In the genomic region with DNA sequence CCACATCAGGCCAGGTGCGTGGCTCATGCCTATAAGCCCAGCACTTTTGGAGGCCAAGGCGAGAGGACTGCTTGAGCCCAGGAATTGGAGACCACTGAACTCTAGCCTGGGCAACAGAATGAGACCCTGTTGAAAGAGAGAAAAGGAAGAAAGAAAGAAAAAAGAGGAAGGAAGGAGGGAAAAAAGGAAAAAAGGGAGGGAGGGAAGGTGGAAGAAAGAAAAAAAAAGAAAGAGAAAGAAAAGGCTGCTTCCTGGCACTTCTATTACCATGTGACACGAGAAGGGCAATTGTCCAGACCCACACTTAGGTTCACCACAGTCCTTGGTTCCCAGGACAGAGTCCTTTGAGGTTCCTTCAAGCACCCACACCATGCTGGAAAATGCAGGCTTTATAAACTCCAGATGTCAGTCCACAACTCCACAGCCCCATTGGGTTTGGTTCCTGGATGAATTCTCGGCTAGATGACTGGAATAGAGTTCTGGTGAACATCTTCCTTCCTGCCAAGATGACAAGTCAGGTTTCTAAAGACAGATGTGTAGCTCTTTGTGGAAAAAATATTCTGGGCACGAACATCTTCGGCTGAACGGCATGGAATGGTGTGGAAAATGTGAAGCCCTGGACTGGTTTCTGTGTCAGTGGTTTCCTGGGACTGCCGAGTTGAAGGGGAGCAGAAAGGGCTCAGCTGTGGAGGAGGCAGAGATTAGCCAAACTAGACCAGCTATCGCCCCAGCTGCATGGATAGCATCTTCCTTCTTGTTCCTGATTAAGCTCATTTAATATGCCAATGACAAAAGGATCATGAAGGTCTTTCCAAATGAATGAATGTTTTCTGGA, we compare ENCODE assay signal across 1 cellular context.
A peak's percentile ranks its signal among the peaks of the same experiment; 100 is the strongest.
TF ChIP-seq lines count a peak whose summit lies in the region.

No MANE protein-coding gene starts in this region.

TF ChIP-seq in SK-N-SH, 30 proteins besides CTCF, POLR2A, EP300 and RAD21 (continued from another document):
- TF ChIP-seq, protein P1, sequence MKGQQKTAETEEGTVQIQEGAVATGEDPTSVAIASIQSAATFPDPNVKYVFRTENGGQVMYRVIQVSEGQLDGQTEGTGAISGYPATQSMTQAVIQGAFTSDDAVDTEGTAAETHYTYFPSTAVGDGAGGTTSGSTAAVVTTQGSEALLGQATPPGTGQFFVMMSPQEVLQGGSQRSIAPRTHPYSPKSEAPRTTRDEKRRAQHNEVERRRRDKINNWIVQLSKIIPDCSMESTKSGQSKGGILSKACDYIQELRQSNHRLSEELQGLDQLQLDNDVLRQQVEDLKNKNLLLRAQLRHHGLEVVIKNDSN (IDR thresholded peaks at IDR 0.05; ENCODE audit: borderline replicate concordance, low read depth): no peak
- TF ChIP-seq, protein P2, sequence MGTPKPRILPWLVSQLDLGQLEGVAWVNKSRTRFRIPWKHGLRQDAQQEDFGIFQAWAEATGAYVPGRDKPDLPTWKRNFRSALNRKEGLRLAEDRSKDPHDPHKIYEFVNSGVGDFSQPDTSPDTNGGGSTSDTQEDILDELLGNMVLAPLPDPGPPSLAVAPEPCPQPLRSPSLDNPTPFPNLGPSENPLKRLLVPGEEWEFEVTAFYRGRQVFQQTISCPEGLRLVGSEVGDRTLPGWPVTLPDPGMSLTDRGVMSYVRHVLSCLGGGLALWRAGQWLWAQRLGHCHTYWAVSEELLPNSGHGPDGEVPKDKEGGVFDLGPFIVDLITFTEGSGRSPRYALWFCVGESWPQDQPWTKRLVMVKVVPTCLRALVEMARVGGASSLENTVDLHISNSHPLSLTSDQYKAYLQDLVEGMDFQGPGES (IDR thresholded peaks at IDR 0.05; ENCODE audit: low read depth, low read length): no peak
- TF ChIP-seq, protein P3, sequence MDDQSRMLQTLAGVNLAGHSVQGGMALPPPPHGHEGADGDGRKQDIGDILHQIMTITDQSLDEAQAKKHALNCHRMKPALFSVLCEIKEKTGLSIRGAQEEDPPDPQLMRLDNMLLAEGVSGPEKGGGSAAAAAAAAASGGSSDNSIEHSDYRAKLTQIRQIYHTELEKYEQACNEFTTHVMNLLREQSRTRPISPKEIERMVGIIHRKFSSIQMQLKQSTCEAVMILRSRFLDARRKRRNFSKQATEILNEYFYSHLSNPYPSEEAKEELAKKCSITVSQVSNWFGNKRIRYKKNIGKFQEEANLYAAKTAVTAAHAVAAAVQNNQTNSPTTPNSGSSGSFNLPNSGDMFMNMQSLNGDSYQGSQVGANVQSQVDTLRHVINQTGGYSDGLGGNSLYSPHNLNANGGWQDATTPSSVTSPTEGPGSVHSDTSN (IDR thresholded peaks at IDR 0.05): peak; percentile 82
- TF ChIP-seq ELF1 (IDR thresholded peaks at IDR 0.05): no peak
- no peak for TF ChIP-seq RXRA (IDR thresholded peaks at IDR 0.05; ENCODE audit: borderline replicate concordance, low read depth)
- no peak for TF ChIP-seq RCOR1 (IDR thresholded peaks at IDR 0.05; ENCODE audit: low read length)
- 0 out of 2 replicates have a peak, but pooled peaks have one; percentile 44 for TF ChIP-seq FOXM1 (IDR thresholded peaks at IDR 0.05; ENCODE audit: low read depth)
- peak; percentile 27; the same call in 1 of the 2 replicates for TF ChIP-seq TEAD4 (IDR thresholded peaks at IDR 0.05; ENCODE audit: borderline replicate concordance, insufficient read depth)
- TF ChIP-seq CHD2 (IDR thresholded peaks at IDR 0.05; ENCODE audit: low read length, partially characterized antibody): no peak
- TF ChIP-seq POLR2AphosphoS5 (IDR thresholded peaks at IDR 0.05; ENCODE audit: low read depth, low read length): peak; percentile 69
- TF ChIP-seq FOXJ3 (CRISPR knock-in tag; IDR thresholded peaks at IDR 0.05): no peak
- no peak for TF ChIP-seq MEF2A (IDR thresholded peaks at IDR 0.05; ENCODE audit: borderline replicate concordance, low read depth)
- TF ChIP-seq TCF12 (IDR thresholded peaks at IDR 0.05): peak; percentile 97
- TF ChIP-seq NFIC (IDR thresholded peaks at IDR 0.05; ENCODE audit: borderline replicate concordance): peak; percentile 78
- no peak for TF ChIP-seq RFX5 (IDR thresholded peaks at IDR 0.05; ENCODE audit: low read length)
- TF ChIP-seq MXI1 (IDR thresholded peaks at IDR 0.05; ENCODE audit: low read depth, low read length): no peak
- no peak for TF ChIP-seq FOSL2 (IDR thresholded peaks at IDR 0.05; ENCODE audit: borderline replicate concordance, low read depth)
- TF ChIP-seq NRF1 (IDR thresholded peaks at IDR 0.05; ENCODE audit: low read depth, low read length): no peak
